In the genomic region with DNA sequence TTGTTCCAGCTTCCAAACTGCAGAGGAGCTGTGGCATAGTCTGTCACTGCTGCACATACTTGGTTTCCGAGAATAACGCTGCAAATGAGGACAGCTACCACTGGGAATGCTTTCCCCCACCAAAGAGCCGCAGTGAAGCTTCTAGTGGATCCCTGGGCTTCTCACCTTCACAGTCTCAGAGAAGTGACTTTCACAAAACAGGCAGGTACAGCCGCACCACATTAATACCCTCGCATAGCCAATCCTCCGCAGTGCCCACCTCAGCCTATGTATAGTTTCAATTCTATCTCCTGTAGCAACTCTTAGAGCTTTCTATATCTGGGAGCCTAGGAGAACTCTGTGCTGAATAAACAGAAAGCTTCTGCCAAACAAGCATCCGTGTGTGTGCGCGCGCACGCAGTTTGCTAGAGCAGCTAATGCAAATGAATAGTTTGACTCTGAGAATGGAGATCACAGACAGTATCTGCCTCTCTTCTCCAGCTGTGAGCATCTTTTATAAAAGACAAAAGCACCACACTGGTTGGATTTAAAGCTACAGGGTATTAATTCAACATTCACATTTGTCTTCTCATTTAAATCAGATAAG, we compare ENCODE assay signal across 8 cellular contexts.
DNase-seq lines count a peak whose midpoint lies in the region; ATAC-seq and TF ChIP-seq lines count a peak whose summit lies in the region.

No MANE protein-coding gene starts in this region.

- POLR2A ChIA-PET in BJ (lab: Charles Lee): no interaction called here

- no peaks in the 10 kb centered on the region for H3K9me3 ChIP-seq in mucosa of stomach (ENCODE audit: control insufficient read depth, low read length)

- H3K36me3 ChIP-seq in BJ (ENCODE audit: control insufficient read depth, insufficient read depth, low read length) (no peaks in the 10 kb centered on the region), mucosa of stomach (ENCODE audit: control insufficient read depth, insufficient read depth, low read length) (no peaks in the 10 kb centered on the region)

- peak overlapping the region; percentile 20; the same call in 1 of the 2 replicates for H3K4me3 ChIP-seq in BJ (ENCODE audit: low read depth, low read length)
- no peak overlapping the region for H3K4me3 ChIP-seq in fibroblast of mammary gland (ENCODE audit: control insufficient read depth, low read depth, low read length)
- H3K4me3 ChIP-seq in mucosa of stomach (ENCODE audit: low read length): peak overlapping the region; percentile 21

- CTCF ChIA-PET in BJ (lab: Yijun Ruan, JAX): interaction anchor here (0.7 to 1.8 kb wide), 3 partner anchors 22 to 137 kb away, joined by 3 to 6 read pairs (median 3); no protein-coding TSS in a partner anchor

- peaks cover 7% of the 10 kb centered on the region for H3K4me1 ChIP-seq in mucosa of stomach (ENCODE audit: control insufficient read depth, insufficient read depth, low read length)

- no peak for DNase-seq in BJ (ENCODE audit: low read depth)
- DNase-seq in NCI-H774 (lab: John Stamatoyannopoulos, UW): peak; percentile 68
- peak; percentile 49 for DNase-seq in fibroblast of mammary gland (ENCODE audit: low read depth)
- DNase-seq in GM10266 (ENCODE audit: extremely low spot score): no peak
- no peak for DNase-seq in NCI-H1105 treated with DMSO at 0.1 percent for 48 hours (lab: John Stamatoyannopoulos, UW)

- H3K9ac ChIP-seq in mucosa of stomach (ENCODE audit: low read length): peak overlapping the region; percentile 33

- H3K27me3 ChIP-seq in BJ (ENCODE audit: control insufficient read depth, insufficient read depth, low read length) (no peaks in the 10 kb centered on the region), mucosa of stomach (ENCODE audit: control insufficient read depth, insufficient read depth, low read length) (no peaks in the 10 kb centered on the region)

- TF ChIP-seq CTCF in BJ (IDR thresholded peaks at IDR 0.05; ENCODE audit: insufficient read depth, low read depth, low read length) (no peak), fibroblast of mammary gland (conservative IDR thresholded peaks at IDR 0.05; ENCODE audit: control insufficient read depth, insufficient read depth, low read depth, low read length) (no peak), GM10266 (IDR thresholded peaks at IDR 0.05; ENCODE audit: control insufficient read depth, insufficient read depth, low read depth, missing control alignments) (no peak)

- ATAC-seq in HG03521 (IDR thresholded peaks at IDR 0.05; ENCODE audit: unreplicated experiment) (no peak), HG03354 (IDR thresholded peaks at IDR 0.05; ENCODE audit: poor library complexity, severe bottlenecking, unreplicated experiment) (no peak)

Comparison
In these comparisons a context has a peak if more than half of its experiments do, and no peak if none do; other contexts are left out.
1. DNase-seq: peak in NCI-H774 (single experiment) and fibroblast of mammary gland (single experiment); none in BJ (single experiment), GM10266 (single experiment) and NCI-H1105 treated with DMSO at 0.1 percent for 48 hours (single experiment).